In genomic region chr17:7216242-7217112, GRCh38 we compare ENCODE assay signal across 7 cellular contexts. TPM values are rescaled to one million over a fixed set of nuclear protein-coding genes. Genes with fewer than 3 reads are reported as not detected.
A peak's percentile ranks its signal among the peaks of the same experiment; 100 is the strongest.
DNase-seq lines count a peak whose midpoint lies in the region; ATAC-seq, FAIRE-seq and TF ChIP-seq lines count a peak whose summit lies in the region.
"Had no signal": no experiment of that assay in that cellular context is flagged by ENCODE, and none has a peak within 500 bp of the region (broad histone marks: within the 10 kb centered on the region; RNA-seq: fewer than 3 reads in every experiment).

No MANE protein-coding gene starts in this region.

- FAIRE-seq in kidney (lab: Jason Lieb, UNC), result no peak

- CTCF ChIA-PET in AG04449 (lab: Yijun Ruan, JAX), result interaction anchor here (1.0 to 2.3 kb wide), 3 partner anchors 8 to 171 kb away, joined by 3 to 6 read pairs (median 4); no protein-coding TSS in a partner anchor

- no peaks in the 10 kb centered on the region for H3K9me3 ChIP-seq in T-helper 17 cell (ENCODE audit: control insufficient read depth, low read length, poor library complexity, severe bottlenecking)
- no peaks in the 10 kb centered on the region for H3K9me3 ChIP-seq in kidney (ENCODE audit: control insufficient read depth in 1 of 2, low read length in 2 of 2)

- DNase-seq in AG04449 (ENCODE audit: low read depth, low spot score), result no peak
- DNase-seq in T-helper 17 cell, result no peak
- DNase-seq in kidney, result peak; percentile 67
- no peak for DNase-seq in NCI-H2107 treated with DMSO at 0.1 percent for 48 hours (lab: John Stamatoyannopoulos, UW; ENCODE audit: unreplicated experiment)
- DNase-seq: NCI-H187 had no signal

- intact Hi-C loops in kidney (cut with DNase I), result no loop called here

- no peak for ATAC-seq in T-helper 17 cell
- no peak for ATAC-seq in HG03045 (IDR thresholded peaks at IDR 0.05; ENCODE audit: unreplicated experiment)
- ATAC-seq in GM19452 (IDR thresholded peaks at IDR 0.05; ENCODE audit: unreplicated experiment), result no peak

- H3K36me3 ChIP-seq in kidney (ENCODE audit: control insufficient read depth in 1 of 2, insufficient read depth in 2 of 2, low read length in 2 of 2), result peaks cover 4 to 7% of the 10 kb centered on the region in 2 donors

- peaks cover 62% of the 10 kb centered on the region for H3K4me1 Mint-ChIP-seq in T-helper 17 cell

- POLR2A ChIA-PET in AG04449 (lab: Yijun Ruan, JAX), result interaction anchor here (1.2 kb wide), 1 partner anchor 18 kb away, joined by 3 read pairs; the partner anchor contains the start of gene DVL2

- peak overlapping the region; percentile 10 to 34 for H3K9ac ChIP-seq in kidney (ENCODE audit: low read length in 2 of 2)

- TF ChIP-seq CTCF in AG04449 (IDR thresholded peaks at IDR 0.05; ENCODE audit: insufficient read depth, low read length, missing control alignments), result no peak
- TF ChIP-seq CTCF in kidney (IDR thresholded peaks at IDR 0.05; ENCODE audit: borderline replicate concordance, extremely low read depth, insufficient read depth), result no peak

- peak overlapping the region; percentile 86 for H3K27ac Mint-ChIP-seq in T-helper 17 cell

- H3K4me3 Mint-ChIP-seq in T-helper 17 cell, result peak overlapping the region; percentile 82

- no peaks in the 10 kb centered on the region for H3K36me3 Mint-ChIP-seq in T-helper 17 cell (ENCODE audit: low read depth)

- H3K4me3 ChIP-seq in AG04449 (ENCODE audit: low read depth, low read length), result peak overlapping the region; percentile 66
- H3K4me3 ChIP-seq in kidney (ENCODE audit: low read length in 2 of 2), result peak overlapping the region in 1 of 2 donors; percentile 32

- peaks cover 8% of the 10 kb centered on the region for H3K27me3 Mint-ChIP-seq in T-helper 17 cell

- peak overlapping the region; percentile 43 to 75 for H3K27ac ChIP-seq in kidney (ENCODE audit: low read depth in 2 of 2, low read length in 2 of 2)

- peaks cover 38 to 39% of the 10 kb centered on the region in 2 donors for H3K4me1 ChIP-seq in kidney (ENCODE audit: control insufficient read depth in 1 of 2, insufficient read depth in 1 of 2, low read depth in 1 of 2, low read length in 2 of 2)

RNA-seq across cellular contexts. Expression of gene DLG4, which starts 3.2 kb away (rescaled TPM):
- total RNA-seq in T-helper 17 cell, result 10 to 100 TPM in 1 of 2 donors, 1 to 10 TPM in 1; 9.8 to 16.1 TPM
- total RNA-seq in kidney, result 18.9 TPM
- 6.6 TPM for polyA plus RNA-seq in kidney (ENCODE audit: insufficient read depth, low read depth, low replicate concordance)

RNA-seq across cellular contexts. Expression of gene ACADVL, which starts 3.3 kb away (rescaled TPM):
- total RNA-seq in T-helper 17 cell (100 to 1,000 TPM; 268 to 279 TPM), kidney (689 TPM)
- polyA plus RNA-seq in kidney (ENCODE audit: insufficient read depth, low read depth, low replicate concordance), result 1,202 TPM

RNA-seq across cellular contexts. Expression of gene DVL2, which starts 17.8 kb away (rescaled TPM):
- total RNA-seq in T-helper 17 cell (10 to 100 TPM; 37.0 to 46.9 TPM), kidney (35.8 TPM)
- polyA plus RNA-seq in kidney (ENCODE audit: insufficient read depth, low read depth, low replicate concordance), result 18.0 TPM

RNA-seq across cellular contexts. Expression of gene PHF23, which starts 22.8 kb away (rescaled TPM):
- total RNA-seq in T-helper 17 cell, result 10 to 100 TPM; 19.2 to 23.2 TPM
- total RNA-seq in kidney, result 28.1 TPM
- 48.5 TPM for polyA plus RNA-seq in kidney (ENCODE audit: insufficient read depth, low read depth, low replicate concordance)

RNA-seq across cellular contexts. Expression of gene GABARAP, which starts 25.8 kb away (rescaled TPM):
- total RNA-seq in T-helper 17 cell (100 to 1,000 TPM; 212 to 247 TPM), kidney (477 TPM)
- polyA plus RNA-seq in kidney (ENCODE audit: insufficient read depth, low read depth, low replicate concordance), result 1,483 TPM
